Comparison of ENCODE assay signal across 10 cellular contexts in the genomic region with DNA sequence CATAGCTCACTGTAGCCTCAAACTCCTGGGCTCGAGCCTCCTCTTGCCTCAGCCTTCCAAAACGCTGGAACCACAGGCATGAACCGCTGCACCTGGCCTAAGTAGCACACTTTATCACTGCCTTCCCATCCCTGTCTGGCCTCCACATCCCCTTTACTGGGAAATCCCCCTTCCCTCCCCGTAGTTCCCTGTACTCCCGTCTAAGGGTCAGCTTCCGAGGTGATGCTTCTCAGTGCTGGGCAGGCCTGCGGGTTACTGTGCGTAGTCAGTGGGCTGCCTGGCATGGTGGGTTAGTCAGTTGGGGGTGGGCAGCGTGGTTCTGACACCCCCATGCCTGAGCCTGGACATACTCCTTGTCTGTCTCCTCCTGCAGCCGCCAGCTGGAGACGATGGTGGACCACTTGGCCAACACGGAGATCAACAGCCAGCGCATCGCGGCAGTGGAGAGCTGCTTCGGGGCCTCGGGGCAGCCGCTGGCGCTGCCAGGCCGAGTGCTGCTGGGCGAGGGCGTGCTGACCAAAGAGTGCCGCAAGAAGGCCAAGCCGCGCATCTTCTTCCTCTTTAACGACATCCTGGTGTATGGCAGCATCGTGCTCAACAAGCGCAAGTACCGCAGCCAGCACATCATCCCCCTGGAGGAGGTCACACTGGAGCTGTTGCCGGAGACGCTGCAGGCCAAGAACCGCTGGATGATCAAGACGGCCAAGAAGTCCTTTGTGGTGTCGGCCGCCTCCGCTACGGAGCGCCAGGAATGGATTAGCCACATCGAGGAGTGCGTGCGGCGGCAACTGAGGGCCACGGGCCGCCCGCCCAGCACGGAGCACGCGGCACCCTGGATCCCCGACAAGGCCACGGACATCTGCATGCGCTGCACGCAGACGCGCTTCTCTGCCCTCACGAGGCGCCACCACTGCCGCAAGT. TPM values are rescaled to one million over a fixed set of nuclear protein-coding genes. Genes with fewer than 3 reads are reported as not detected.
DNase-seq lines count a peak whose midpoint lies in the region; ATAC-seq and TF ChIP-seq lines count a peak whose summit lies in the region.
"Had no signal": no experiment of that assay in that cellular context is flagged by ENCODE, and none has a peak within 500 bp of the region (broad histone marks: within the 10 kb centered on the region; RNA-seq: fewer than 3 reads in every experiment).

No MANE protein-coding gene starts in this region.

- peak overlapping the region in 1 of 4 donors; percentile 28 for H3K4me3 ChIP-seq in Peyer's patch
- H3K4me3 ChIP-seq: thyroid gland had no signal

- DNase-seq in activated T-cell treated with anti-CD3 and anti-CD28 coated beads, Interleukin-2, amount 50 U/mL, for 24 hours: no peak
- DNase-seq in activated T-cell treated with anti-CD3 and anti-CD28 coated beads for 4 hours: no peak
- peak in 1 of 3 donors; percentile 46 for DNase-seq in Peyer's patch
- peak; percentile 42 for DNase-seq in glomerular visceral epithelial cell (ENCODE audit: extremely low spot score)
- DNase-seq in effector CD4-positive, alpha-beta T cell: no peak
- DNase-seq in left colon: no peak
- DNase-seq: foreskin fibroblast had no signal

- H3K36me3 ChIP-seq in Peyer's patch: peaks cover 0 to 29% (median 0%) of the 10 kb centered on the region in 3 donors

- H3K27me3 ChIP-seq in Peyer's patch: no peaks in the 10 kb centered on the region
- H3K27me3 ChIP-seq: thyroid gland had no signal

- peak overlapping the region; percentile 95 for H3K27ac Mint-ChIP-seq in activated T-cell treated with anti-CD3 and anti-CD28 coated beads, Interleukin-2, amount 50 U/mL, for 24 hours
- peak overlapping the region; percentile 87 for H3K27ac Mint-ChIP-seq in stimulated activated memory B cell treated with anti-CD40 and anti-IgM and Interleukin-4, amounts not matched to agents 10 μg/mL and 1 μg/mL and 100 μg/mL, for 72 hours

- no peak for TF ChIP-seq POLR2A in Peyer's patch (IDR thresholded peaks at IDR 0.05)

- H3K36me3 Mint-ChIP-seq in activated T-cell treated with anti-CD3 and anti-CD28 coated beads, Interleukin-2, amount 50 U/mL, for 24 hours (ENCODE audit: low read depth): peaks cover 83% of the 10 kb centered on the region
- H3K36me3 Mint-ChIP-seq in stimulated activated memory B cell treated with anti-CD40 and anti-IgM and Interleukin-4, amounts not matched to agents 10 μg/mL and 1 μg/mL and 100 μg/mL, for 72 hours: peaks cover 27% of the 10 kb centered on the region

- peak overlapping the region; percentile 69 for H3K4me3 Mint-ChIP-seq in activated T-cell treated with anti-CD3 and anti-CD28 coated beads, Interleukin-2, amount 50 U/mL, for 24 hours
- peak overlapping the region; percentile 24 for H3K4me3 Mint-ChIP-seq in stimulated activated memory B cell treated with anti-CD40 and anti-IgM and Interleukin-4, amounts not matched to agents 10 μg/mL and 1 μg/mL and 100 μg/mL, for 72 hours

- no peaks in the 10 kb centered on the region for H3K9me3 Mint-ChIP-seq in activated T-cell treated with anti-CD3 and anti-CD28 coated beads, Interleukin-2, amount 50 U/mL, for 24 hours
- H3K9me3 Mint-ChIP-seq in stimulated activated memory B cell treated with anti-CD40 and anti-IgM and Interleukin-4, amounts not matched to agents 10 μg/mL and 1 μg/mL and 100 μg/mL, for 72 hours: no peaks in the 10 kb centered on the region

- H3K27ac ChIP-seq in Peyer's patch: peak overlapping the region; percentile 64 to 89 (median 78)

- ATAC-seq in stimulated activated memory B cell treated with anti-CD40 and anti-IgM and Interleukin-4, amounts not matched to agents 10 μg/mL and 1 μg/mL and 100 μg/mL, for 72 hours: no peak
- no peak for ATAC-seq in left colon
- no peak for ATAC-seq in GM19351 (IDR thresholded peaks at IDR 0.05; ENCODE audit: unreplicated experiment)

- intact Hi-C loops in left colon (cut with DNase I, micrococcal nuclease): no loop called here

- TF ChIP-seq CTCF in Peyer's patch (IDR thresholded peaks at IDR 0.05): no peak

- no peaks in the 10 kb centered on the region for H3K9me3 ChIP-seq in Peyer's patch
- H3K9me3 ChIP-seq: thyroid gland had no signal

- no peaks in the 10 kb centered on the region for H3K27me3 Mint-ChIP-seq in activated T-cell treated with anti-CD3 and anti-CD28 coated beads, Interleukin-2, amount 50 U/mL, for 24 hours
- H3K27me3 Mint-ChIP-seq in stimulated activated memory B cell treated with anti-CD40 and anti-IgM and Interleukin-4, amounts not matched to agents 10 μg/mL and 1 μg/mL and 100 μg/mL, for 72 hours: no peaks in the 10 kb centered on the region

- H3K4me1 Mint-ChIP-seq in activated T-cell treated with anti-CD3 and anti-CD28 coated beads, Interleukin-2, amount 50 U/mL, for 24 hours (ENCODE audit: low read depth): peaks cover 94% of the 10 kb centered on the region
- peaks cover 60% of the 10 kb centered on the region for H3K4me1 Mint-ChIP-seq in stimulated activated memory B cell treated with anti-CD40 and anti-IgM and Interleukin-4, amounts not matched to agents 10 μg/mL and 1 μg/mL and 100 μg/mL, for 72 hours

- peaks cover 0 to 67% (median 53%) of the 10 kb centered on the region in 4 donors for H3K4me1 ChIP-seq in Peyer's patch

RNA-seq across cellular contexts. Expression of gene PLEKHF1, which starts 8.4 kb away (rescaled TPM):
- total RNA-seq in Peyer's patch (10 to 100 TPM in 1 of 4 donors, 1 to 10 TPM in 3; 8.2 to 16.5 (median 9.0) TPM), left colon (1 to 10 TPM; 2.8 to 3.7 TPM)

RNA-seq across cellular contexts. Expression of gene C19orf12, which starts 41.4 kb away (rescaled TPM):
- total RNA-seq in Peyer's patch: 10 to 100 TPM; 18.2 to 49.1 (median 28.2) TPM
- 10 to 100 TPM; 16.2 to 19.3 TPM for total RNA-seq in left colon
